Comparison of ENCODE assay signal across 17 cellular contexts in genomic region chr12:14207946-14208612, GRCh38.
A peak's percentile ranks its signal among the peaks of the same experiment; 100 is the strongest.
DNase-seq lines count a peak whose midpoint lies in the region; ATAC-seq, FAIRE-seq and TF ChIP-seq lines count a peak whose summit lies in the region.
"Had no signal": no experiment of that assay in that cellular context is flagged by ENCODE, and none has a peak within 500 bp of the region (broad histone marks: within the 10 kb centered on the region; RNA-seq: fewer than 3 reads in every experiment).

No MANE protein-coding gene starts in this region.

- no peak overlapping the region for H3K9ac ChIP-seq in smooth muscle cell (ENCODE audit: low read depth)

- H3K4me2 ChIP-seq in smooth muscle cell, result no peak overlapping the region

- H2AFZ ChIP-seq in smooth muscle cell (ENCODE audit: low read depth), result peak overlapping the region; percentile 68

- no peak overlapping the region for H3K4me3 ChIP-seq in smooth muscle cell
- no peak overlapping the region for H3K4me3 ChIP-seq in uterus
- H3K4me3 ChIP-seq: dorsolateral prefrontal cortex, sigmoid colon had no signal

- H3K27me3 ChIP-seq in smooth muscle cell (ENCODE audit: low read depth), result no peaks in the 10 kb centered on the region
- no peaks in the 10 kb centered on the region for H3K27me3 ChIP-seq in uterus
- H3K27me3 ChIP-seq: dorsolateral prefrontal cortex, sigmoid colon had no signal

- TF ChIP-seq CTCF in smooth muscle cell (IDR thresholded peaks at IDR 0.05; ENCODE audit: borderline replicate concordance, insufficient read depth, poor library complexity, severe bottlenecking), result no peak
- no peak for TF ChIP-seq CTCF in uterus (IDR thresholded peaks at IDR 0.05)

- DNase-seq in GM12891 (ENCODE audit: insufficient read length, low spot score) (no peak), NCI-H748 (lab: John Stamatoyannopoulos, UW; ENCODE audit: unreplicated experiment) (peak; percentile 69), islet precursor cell (peak; percentile 95), smooth muscle cell (lab: John Stamatoyannopoulos, UW; ENCODE audit: unreplicated experiment) (no peak), posterior cingulate gyrus (no peak), uterus (no peak)
- DNase-seq: activated T-cell treated with anti-CD3 and anti-CD28 coated beads, Interleukin-2, amount 50 U/mL, for 24 hours; amniotic stem cell; C1 segment of cervical spinal cord; dorsolateral prefrontal cortex; foreskin fibroblast; naive thymus-derived CD4-positive, alpha-beta T cell; NCI-H1694 treated with DMSO at 0.1 percent for 48 hours; sigmoid colon; stimulated activated naive CD8-positive, alpha-beta T cell treated with anti-CD3 and anti-CD28 coated beads, Interleukin-15, amount 100 ng/mL, for 72 hours had no signal

- H3K79me2 ChIP-seq in smooth muscle cell (ENCODE audit: low read depth), result no peaks in the 10 kb centered on the region

- intact Hi-C loops in posterior cingulate gyrus (cut with DNase I), result no loop called here
- intact Hi-C loops in uterus (cut with DNase I; ENCODE audit: low total_unique reads), result no loop called here

- TF ChIP-seq POLR2A in GM12891 (IDR thresholded peaks at IDR 0.05; ENCODE audit: low read depth, low read length) (no peak), uterus (IDR thresholded peaks at IDR 0.05) (no peak)

- peak overlapping the region; percentile 57 for H3K27ac ChIP-seq in smooth muscle cell (ENCODE audit: low read depth)
- H3K27ac ChIP-seq in uterus, result no peak overlapping the region
- H3K27ac ChIP-seq: dorsolateral prefrontal cortex, sigmoid colon had no signal

- peaks cover 17% of the 10 kb centered on the region for H3F3A ChIP-seq in smooth muscle cell (ENCODE audit: low read depth)

- H3K36me3 ChIP-seq in smooth muscle cell (ENCODE audit: low read depth) (no peaks in the 10 kb centered on the region), uterus (no peaks in the 10 kb centered on the region)
- H3K36me3 ChIP-seq: sigmoid colon had no signal

- H3K4me1 ChIP-seq in smooth muscle cell (ENCODE audit: low read depth), result no peaks in the 10 kb centered on the region
- no peaks in the 10 kb centered on the region for H3K4me1 ChIP-seq in uterus
- H3K4me1 ChIP-seq: sigmoid colon had no signal

- no peaks in the 10 kb centered on the region for H4K20me1 ChIP-seq in smooth muscle cell (ENCODE audit: low read depth)

- H3K9me3 ChIP-seq in smooth muscle cell (replicated peaks; ENCODE audit: low read depth) (no peaks in the 10 kb centered on the region), uterus (no peaks in the 10 kb centered on the region)
- H3K9me3 ChIP-seq: sigmoid colon had no signal

- no peak for ATAC-seq in HG02571 (IDR thresholded peaks at IDR 0.05; ENCODE audit: unreplicated experiment)
- no peak for ATAC-seq in GM19455 (IDR thresholded peaks at IDR 0.05; ENCODE audit: unreplicated experiment)
- ATAC-seq: naive thymus-derived CD4-positive, alpha-beta T cell; stimulated activated naive CD8-positive, alpha-beta T cell treated with anti-CD3 and anti-CD28 coated beads, Interleukin-15, amount 100 ng/mL, for 72 hours had no signal

- 5% methylated on average over 3 of the region's 3 CpGs for WGBS in smooth muscle cell (ENCODE audit: low lambda C conversion rate)

- peak; percentile 26 for FAIRE-seq in GM12891 (lab: Jason Lieb, UNC)

TF ChIP-seq in GM12891, 5 proteins besides CTCF, POLR2A, EP300 and RAD21:
- TF ChIP-seq POLR2AphosphoS5 (IDR thresholded peaks at IDR 0.05; ENCODE audit: low read depth, low read length) (no peak), TAF1 (IDR thresholded peaks at IDR 0.05; ENCODE audit: low read depth, low read length) (no peak), SPI1 (IDR thresholded peaks at IDR 0.05; ENCODE audit: low read depth, low read length) (no peak), POU2F2 (IDR thresholded peaks at IDR 0.05; ENCODE audit: low read depth, low read length) (no peak), PAX5 (IDR thresholded peaks at IDR 0.05; ENCODE audit: insufficient read depth, low read length, severe bottlenecking) (no peak)

Comparison
In these comparisons a context has a peak if more than half of its experiments do, and no peak if none do; other contexts are left out.
1. DNase-seq: peak in NCI-H748 (single experiment) and islet precursor cell (single experiment); none in GM12891 (single experiment), smooth muscle cell (single experiment), posterior cingulate gyrus (0 of 10) and uterus (0 of 2).